Comparison of ENCODE assay signal across 31 cellular contexts in genomic region chr18:55547705-55548056, GRCh38. TPM values are rescaled to one million over a fixed set of nuclear protein-coding genes. Genes with fewer than 3 reads are reported as not detected.
DNase-seq lines count a peak whose midpoint lies in the region; ATAC-seq and TF ChIP-seq lines count a peak whose summit lies in the region.
"Had no signal": no experiment of that assay in that cellular context is flagged by ENCODE, and none has a peak within 500 bp of the region (broad histone marks: within the 10 kb centered on the region; RNA-seq: fewer than 3 reads in every experiment).

No MANE protein-coding gene starts in this region.

- no peak for TF ChIP-seq RAD21 in SK-N-SH (IDR thresholded peaks at IDR 0.05; ENCODE audit: low read length)

- H3K4me3 ChIP-seq in SK-N-SH (ENCODE audit: low read depth in 2 of 2, low read length in 1 of 2), result no peak overlapping the region
- no peak overlapping the region for H3K4me3 ChIP-seq in ectodermal cell (ENCODE audit: insufficient read depth, low read depth, low read length)
- H3K4me3 ChIP-seq: body of pancreas, lower lobe of right lung, MG63, prostate gland, SJSA1, spleen, upper lobe of left lung had no signal

- TF ChIP-seq EP300 in SK-N-SH (IDR thresholded peaks at IDR 0.05; ENCODE audit: borderline replicate concordance in 1 of 2, low read depth in 1 of 2, low read length in 1 of 2), result no peak

- peaks cover 20% of the 10 kb centered on the region for H3K36me3 Mint-ChIP-seq in nephron (ENCODE audit: low read depth)
- H3K36me3 Mint-ChIP-seq: activated naive CD8-positive, alpha-beta T cell treated with anti-CD3 and anti-CD28 coated beads, Interleukin-2, amount 10 ng/mL, durations not matched to agents 7 days and 5 days; naive thymus-derived CD4-positive, alpha-beta T cell had no signal

- H3K9me3 Mint-ChIP-seq in nephron, result no peaks in the 10 kb centered on the region
- H3K9me3 Mint-ChIP-seq: activated naive CD8-positive, alpha-beta T cell treated with anti-CD3 and anti-CD28 coated beads, Interleukin-2, amount 10 ng/mL, durations not matched to agents 7 days and 5 days; activated T-helper 2 cell treated with anti-CD3 and anti-CD28 coated beads, Interferon-gamma antibody, Interleukin-2, Interleukin-4, amounts not matched to agents 10 μg/mL and 5 μg/mL and 100 μg/mL, durations not matched to agents 14 hours and 24 hours and 36 hours; stimulated activated naive CD8-positive, alpha-beta T cell treated with anti-CD3 and anti-CD28 coated beads, Interleukin-15, amount 100 ng/mL, for 72 hours had no signal

- no peak overlapping the region for H3K9ac ChIP-seq in SK-N-SH

- peak overlapping the region; percentile 51 to 58; a peak in 3 of 4 replicates for H3K27ac ChIP-seq in SK-N-SH (ENCODE audit: low read depth in 2 of 2, low read length in 1 of 2)
- peak overlapping the region; percentile 40 for H3K27ac ChIP-seq in ectodermal cell (ENCODE audit: insufficient read depth, low read depth, low read length, poor library complexity, severe bottlenecking)
- H3K27ac ChIP-seq: body of pancreas, HL-60, lower lobe of right lung, prostate gland, SJSA1, spleen, VCaP had no signal

- no peaks in the 10 kb centered on the region for H3K9me2 ChIP-seq in SK-N-SH

- H3K4me1 ChIP-seq in SK-N-SH (ENCODE audit: control insufficient read depth in 1 of 2, insufficient read depth in 2 of 2, low read depth in 1 of 2, low read length in 1 of 2) (peaks cover 5 to 27% of the 10 kb centered on the region in 2 experiments; a peak in 3 of 4 replicates), ectodermal cell (ENCODE audit: control insufficient read depth, insufficient read depth, low read length) (peaks cover 27% of the 10 kb centered on the region)
- H3K4me1 ChIP-seq: body of pancreas, prostate gland had no signal

- H3K36me3 ChIP-seq in SK-N-SH (replicated peaks in 1 of 2; ENCODE audit: control insufficient read depth in 1 of 2, insufficient read depth in 2 of 2, low read length in 1 of 2), result peaks cover 4 to 7% of the 10 kb centered on the region in 2 experiments
- peaks cover 7% of the 10 kb centered on the region for H3K36me3 ChIP-seq in ectodermal cell (ENCODE audit: control insufficient read depth, insufficient read depth, low read length)
- H3K36me3 ChIP-seq: lower lobe of right lung, MG63, prostate gland, SJSA1, spleen, upper lobe of left lung had no signal

- CTCF ChIA-PET in SK-N-SH (lab: Yijun Ruan, JAX), result interaction anchor here (0.5 kb wide), 1 partner anchor 624 kb away, joined by 3 read pairs; no protein-coding TSS in a partner anchor

- no peaks in the 10 kb centered on the region for H4K20me1 ChIP-seq in SK-N-SH (ENCODE audit: insufficient read depth)

- peak overlapping the region; percentile 84 to 90 (median 89) for H3K27ac Mint-ChIP-seq in nephron
- H3K27ac Mint-ChIP-seq: activated naive CD8-positive, alpha-beta T cell treated with anti-CD3 and anti-CD28 coated beads, Interleukin-2, amount 10 ng/mL, durations not matched to agents 7 days and 5 days; activated T-helper 2 cell treated with anti-CD3 and anti-CD28 coated beads, Interferon-gamma antibody, Interleukin-2, Interleukin-4, amounts not matched to agents 10 μg/mL and 5 μg/mL and 100 μg/mL, durations not matched to agents 14 hours and 24 hours and 36 hours; naive thymus-derived CD4-positive, alpha-beta T cell; stimulated activated naive CD8-positive, alpha-beta T cell treated with anti-CD3 and anti-CD28 coated beads, Interleukin-15, amount 100 ng/mL, for 72 hours; T-helper 17 cell had no signal

- no peaks in the 10 kb centered on the region for H3K27me3 Mint-ChIP-seq in nephron (ENCODE audit: low read depth)
- H3K27me3 Mint-ChIP-seq: T-helper 17 cell had no signal

- no peaks in the 10 kb centered on the region for H3K27me3 ChIP-seq in SK-N-SH (ENCODE audit: insufficient read depth)
- H3K27me3 ChIP-seq in ectodermal cell (ENCODE audit: control insufficient read depth, insufficient read depth, low read length, poor library complexity, severe bottlenecking), result no peaks in the 10 kb centered on the region
- H3K27me3 ChIP-seq: body of pancreas, MG63, SJSA1, spleen, upper lobe of left lung had no signal

- 84% methylated on average over 5 of the region's 5 CpGs for WGBS in SK-N-SH (ENCODE audit: low lambda C conversion rate)
- WGBS in ectodermal cell, 2 experiments, result 73 to 88% methylated on average over 5 of the region's 5 CpGs

- H3K9me3 ChIP-seq in SK-N-SH (no peaks in the 10 kb centered on the region), ectodermal cell (ENCODE audit: control insufficient read depth, low read length) (no peaks in the 10 kb centered on the region)
- H3K9me3 ChIP-seq: body of pancreas, lower lobe of right lung, MG63, prostate gland, SJSA1, spleen, upper lobe of left lung had no signal

- no peak for TF ChIP-seq CTCF in SK-N-SH (IDR thresholded peaks at IDR 0.05)
- TF ChIP-seq CTCF in nephron (IDR thresholded peaks at IDR 0.05; ENCODE audit: unreplicated experiment in 3 of 3), result no peak

- peaks cover 62% of the 10 kb centered on the region for H3K4me1 Mint-ChIP-seq in nephron
- H3K4me1 Mint-ChIP-seq: activated naive CD8-positive, alpha-beta T cell treated with anti-CD3 and anti-CD28 coated beads, Interleukin-2, amount 10 ng/mL, durations not matched to agents 7 days and 5 days; naive thymus-derived CD4-positive, alpha-beta T cell; stimulated activated naive CD8-positive, alpha-beta T cell treated with anti-CD3 and anti-CD28 coated beads, Interleukin-15, amount 100 ng/mL, for 72 hours; T-helper 17 cell had no signal

- POLR2A ChIA-PET in SK-N-SH (lab: Yijun Ruan, JAX), result no interaction called here

- H2AFZ ChIP-seq in SK-N-SH (ENCODE audit: low read depth), result no peak overlapping the region

- H3K4me3 Mint-ChIP-seq in nephron, result peak overlapping the region in 2 of 3 experiments; percentile 7 to 38
- H3K4me3 Mint-ChIP-seq: activated naive CD8-positive, alpha-beta T cell treated with anti-CD3 and anti-CD28 coated beads, Interleukin-2, amount 10 ng/mL, durations not matched to agents 7 days and 5 days; naive thymus-derived CD4-positive, alpha-beta T cell; stimulated activated naive CD8-positive, alpha-beta T cell treated with anti-CD3 and anti-CD28 coated beads, Interleukin-15, amount 100 ng/mL, for 72 hours; T-helper 17 cell had no signal

- H3K79me2 ChIP-seq in SK-N-SH (ENCODE audit: insufficient read depth), result peaks cover 77% of the 10 kb centered on the region

- DNase-seq in SK-N-SH (no peak), superior temporal gyrus (ENCODE audit: extremely low spot score) (peak; percentile 79), SHP77 (lab: John Stamatoyannopoulos, UW) (no peak)
- DNase-seq in stimulated activated naive CD8-positive, alpha-beta T cell treated with anti-CD3 and anti-CD28 coated beads, Interleukin-15, Interleukin-2, amounts not matched to agents 100 U/mL and 50 U/mL, for 24 hours, result no peak
- DNase-seq: 8988T; activated CD4-positive, alpha-beta T cell treated with anti-CD3 and anti-CD28 coated beads, Interleukin-2, amount 50 U/mL, for 1 hour; activated CD8-positive, alpha-beta memory T cell treated with anti-CD3 and anti-CD28 coated beads, Interleukin-2, amount 50 U/mL, for 4 hours; activated naive CD8-positive, alpha-beta T cell treated with anti-CD3 and anti-CD28 coated beads, Interleukin-2, amount 10 ng/mL, durations not matched to agents 7 days and 5 days; body of pancreas; DMS79 treated with DMSO at 0.1 percent for 48 hours; IMR-90; lower lobe of right lung; MG63; naive thymus-derived CD4-positive, alpha-beta T cell; NCI-H1436 treated with DMSO at 0.1 percent for 48 hours; NCI-H2171 treated with DMSO at 0.1 percent for 48 hours; PC-3; spleen; stimulated activated CD4-positive, alpha-beta T cell treated with anti-CD3 and anti-CD28 coated beads, Interleukin-4, amount 100 ng/mL, for 24 hours; stimulated activated naive CD8-positive, alpha-beta T cell treated with anti-CD3 and anti-CD28 coated beads, Interleukin-15, amount 100 ng/mL, for 72 hours; T-helper 17 cell; upper lobe of left lung had no signal

- peaks cover 4% of the 10 kb centered on the region for H3F3A ChIP-seq in SK-N-SH (replicated peaks; ENCODE audit: insufficient read depth)

- ATAC-seq in SK-N-SH treated with all-trans-retinoic acid at 6 μM for 48 hours, result no peak
- no peak for ATAC-seq in stimulated activated naive CD8-positive, alpha-beta T cell treated with anti-CD3 and anti-CD28 coated beads, Interleukin-15, Interleukin-2, amounts not matched to agents 100 U/mL and 50 U/mL, for 24 hours
- ATAC-seq in HG03135 (IDR thresholded peaks at IDR 0.05; ENCODE audit: unreplicated experiment), result no peak
- ATAC-seq: body of pancreas; lower lobe of right lung; naive thymus-derived CD4-positive, alpha-beta T cell; PC-3; stimulated activated naive CD8-positive, alpha-beta T cell treated with anti-CD3 and anti-CD28 coated beads, Interleukin-15, amount 100 ng/mL, for 72 hours; T-helper 17 cell had no signal

- H3K4me2 ChIP-seq in SK-N-SH, result no peak overlapping the region

TF ChIP-seq in SK-N-SH, 30 proteins besides CTCF, POLR2A, EP300 and RAD21 (continues in another document):
- TF ChIP-seq NRF1 (IDR thresholded peaks at IDR 0.05; ENCODE audit: low read depth, low read length), result no peak
- TF ChIP-seq MEF2A (IDR thresholded peaks at IDR 0.05; ENCODE audit: borderline replicate concordance, low read depth), result no peak
- no peak for TF ChIP-seq NFIC (IDR thresholded peaks at IDR 0.05; ENCODE audit: borderline replicate concordance)
- TF ChIP-seq GATA2 (CRISPR knock-in tag; IDR thresholded peaks at IDR 0.05), result no peak
- no peak for TF ChIP-seq SMC3 (IDR thresholded peaks at IDR 0.05; ENCODE audit: low read depth, low read length)
- no peak for TF ChIP-seq RFX5 (IDR thresholded peaks at IDR 0.05; ENCODE audit: low read length)
- TF ChIP-seq SIN3A (IDR thresholded peaks at IDR 0.05; ENCODE audit: borderline replicate concordance, low read depth, low read length), result no peak

TF ChIP-seq in SK-N-SH treated with all-trans-retinoic acid at 6 μM for 48 hours, 23 proteins besides CTCF, POLR2A, EP300 and RAD21 (continues in another document):
- TF ChIP-seq, protein P1, sequence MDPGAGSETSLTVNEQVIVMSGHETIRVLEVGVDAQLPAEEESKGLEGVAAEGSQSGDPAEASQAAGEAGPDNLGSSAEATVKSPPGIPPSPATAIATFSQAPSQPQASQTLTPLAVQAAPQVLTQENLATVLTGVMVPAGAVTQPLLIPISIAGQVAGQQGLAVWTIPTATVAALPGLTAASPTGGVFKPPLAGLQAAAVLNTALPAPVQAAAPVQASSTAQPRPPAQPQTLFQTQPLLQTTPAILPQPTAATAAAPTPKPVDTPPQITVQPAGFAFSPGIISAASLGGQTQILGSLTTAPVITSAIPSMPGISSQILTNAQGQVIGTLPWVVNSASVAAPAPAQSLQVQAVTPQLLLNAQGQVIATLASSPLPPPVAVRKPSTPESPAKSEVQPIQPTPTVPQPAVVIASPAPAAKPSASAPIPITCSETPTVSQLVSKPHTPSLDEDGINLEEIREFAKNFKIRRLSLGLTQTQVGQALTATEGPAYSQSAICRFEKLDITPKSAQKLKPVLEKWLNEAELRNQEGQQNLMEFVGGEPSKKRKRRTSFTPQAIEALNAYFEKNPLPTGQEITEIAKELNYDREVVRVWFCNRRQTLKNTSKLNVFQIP (CRISPR knock-in tag; IDR thresholded peaks at IDR 0.05; ENCODE audit: borderline replicate concordance, low read depth), result no peak

RNA-seq across cellular contexts. Expression of gene TCF4, which starts 40.3 kb away (rescaled TPM):
- 39.1 and 45.8 TPM in 2 replicates for polyA plus RNA-seq in SK-N-SH (2012; rRNA removed)
- polyA plus RNA-seq in SK-N-SH (2012; cell fraction: cytosol; rRNA removed), result 30.3 and 43.7 TPM in 2 replicates
- 43.4 and 51.6 TPM in 2 replicates for polyA plus RNA-seq in SK-N-SH (2012; cell fraction: nucleus; rRNA removed)
- 107 TPM for polyA plus RNA-seq in ectodermal cell (2013, experiment 1 of 4)
- polyA plus RNA-seq in ectodermal cell (2013, experiment 2 of 4), result 114 TPM
- polyA plus RNA-seq in ectodermal cell (2013, experiment 3 of 4), result 72.8 TPM
- 76.4 TPM for polyA plus RNA-seq in ectodermal cell (2013, experiment 4 of 4)
